ENCODE assay signal across 8 cellular contexts in genomic region chr1:121184290-121185127, GRCh38. TPM values are rescaled to one million over a fixed set of nuclear protein-coding genes. Genes with fewer than 3 reads are reported as not detected.
DNase-seq lines count a peak whose midpoint lies in the region; ATAC-seq and TF ChIP-seq lines count a peak whose summit lies in the region.
"Not testable (repeated sequence)": the region's sequence is repeated elsewhere in the genome, so short reads cannot be mapped to it uniquely, and the experiment has no call there.

TSS of gene FAM72B (minus strand) at chr1:121184340. CDS start at chr1:121183489, 851 bp downstream.
TSS of gene SRGAP2C (plus strand) at chr1:121184975. CDS start at chr1:121187447, 2,472 bp downstream.

- H3K4me2 ChIP-seq in mammary epithelial cell (ENCODE audit: insufficient read depth, low read depth, low read length), result peak within 1 kb of the TSS; percentile 23

- H3K9ac ChIP-seq in mammary epithelial cell (ENCODE audit: insufficient read depth, low read length), result not testable (repeated sequence)

- intact Hi-C loops in mammary epithelial cell (cut with micrococcal nuclease); spleen (cut with DNase I; ENCODE audit: low total_unique reads): not testable (repeated sequence)

- BruUV-seq in mammary epithelial cell (replicated peaks; lab: Mats Ljungman, UMichigan), result not testable (repeated sequence)

- peak; percentile 89 for ATAC-seq in GM19023 (IDR thresholded peaks at IDR 0.05; ENCODE audit: unreplicated experiment)
- ATAC-seq in HG03175 (IDR thresholded peaks at IDR 0.05; ENCODE audit: unreplicated experiment), result peak; percentile 79

- not testable (repeated sequence) for H3K79me2 ChIP-seq in mammary epithelial cell (ENCODE audit: insufficient read depth, low read length)

- dilution Hi-C loops in mammary epithelial cell (cut with HindIII; ENCODE audit: low sequenced_read_pairs), result not testable (repeated sequence)

- CTCF ChIA-PET in AG04449 (lab: Yijun Ruan, JAX); mammary epithelial cell (lab: Charles Lee; ENCODE audit: low non-redundant PET): not testable (repeated sequence)

- POLR2A ChIA-PET in AG04449 (lab: Yijun Ruan, JAX), result not testable (repeated sequence)

- not testable (repeated sequence) for H3K27me3 ChIP-seq in mammary epithelial cell (ENCODE audit: insufficient read depth, low read length); spleen (replicated peaks in 1 of 7)

- H4K20me1 ChIP-seq in mammary epithelial cell (ENCODE audit: insufficient read depth, low read length), result not testable (repeated sequence)

- H3K36me3 ChIP-seq in mammary epithelial cell (ENCODE audit: insufficient read depth, low read length); spleen: not testable (repeated sequence)

- DNase-seq in AG04449 (ENCODE audit: low read depth, low spot score) (peak; percentile 99), NCI-H226 (peak; percentile 99), mammary epithelial cell (peak; percentile 99), iPS-NIHi11 (ENCODE audit: low spot score) (peak; percentile 78), spleen (peak; percentile 95)

- TF ChIP-seq POLR2A in spleen (IDR thresholded peaks at IDR 0.05), result peak in 1 of 3 donors; percentile 73

- H3K4me3 ChIP-seq in AG04449 (ENCODE audit: low read depth, low read length) (peak within 1 kb of the TSS; percentile 55), WI38 (ENCODE audit: low read depth, low read length) (peak within 1 kb of the TSS; percentile 57), mammary epithelial cell (replicated peaks in 1 of 3; ENCODE audit: insufficient read depth in 1 of 3, low read depth in 2 of 3, low read length in 3 of 3) (peak within 1 kb of the TSS in 2 of 3 experiments; percentile 47 to 56), spleen (peak within 1 kb of the TSS in 7 of 8 donors; percentile 28 to 70 (median 47))

- in situ Hi-C loops in mammary epithelial cell (cut with MboI; ENCODE audit: low sequenced_read_pairs in 2 of 2), result not testable (repeated sequence)

- H2AFZ ChIP-seq in mammary epithelial cell (ENCODE audit: low read depth, low read length), result peak within 1 kb of the TSS; percentile 56

- H3K9me3 ChIP-seq in mammary epithelial cell (replicated peaks; ENCODE audit: insufficient read depth, low read length); spleen: not testable (repeated sequence)

- H3K27ac ChIP-seq in mammary epithelial cell (ENCODE audit: insufficient read depth, low read depth, low read length), result not testable (repeated sequence)
- H3K27ac ChIP-seq in spleen, result peak within 1 kb of the TSS in 6 of 8 donors; percentile 72 to 88 (median 85)

- TF ChIP-seq CTCF in AG04449 (IDR thresholded peaks at IDR 0.05; ENCODE audit: insufficient read depth, low read length, missing control alignments); WI38 (IDR thresholded peaks at IDR 0.05; ENCODE audit: low read depth, low read length); mammary epithelial cell (conservative IDR thresholded peaks at IDR 0.05 in 1 of 2, IDR thresholded peaks at IDR 0.05 in 1 of 2; ENCODE audit: extremely low read depth in 1 of 2, insufficient read depth in 1 of 2, low read depth in 1 of 2, low read length in 2 of 2); spleen (IDR thresholded peaks at IDR 0.05 in 8 of 11, conservative IDR thresholded peaks at IDR 0.05 in 3 of 11): not testable (repeated sequence)

- not testable (repeated sequence) for H3K4me1 ChIP-seq in mammary epithelial cell (ENCODE audit: insufficient read depth, low read length)
- peaks cover 0 to 13% (median 0%) of the 10 kb centered on the region in 6 donors for H3K4me1 ChIP-seq in spleen

- WGBS in mammary epithelial cell (ENCODE audit: low coverage, missing lambda C conversion rate), result 1% methylated on average over 20 of the region's 54 CpGs
- 0 to 2% (median 1%) methylated on average over 21 to 37 of the region's 54 CpGs for WGBS in spleen, 5 donors

RNA-seq across cellular contexts. Expression of gene FAM72B, which starts in this region (rescaled TPM):
- 1 to 10 TPM; 1.0 to 9.3 TPM for total RNA-seq in mammary epithelial cell
- polyA plus RNA-seq in mammary epithelial cell, result 4.8 TPM
- polyA minus RNA-seq in mammary epithelial cell, result 8.7 TPM
- total RNA-seq in spleen, result 1 to 10 TPM; 1.4 to 6.2 (median 2.5) TPM
- polyA plus RNA-seq in spleen, result 1 to 10 TPM; 1.5 to 3.8 (median 2.6) TPM

RNA-seq across cellular contexts. Expression of gene SRGAP2C, which starts in this region (rescaled TPM):
- 10 to 100 TPM; 11.7 to 40.5 TPM for total RNA-seq in mammary epithelial cell
- polyA plus RNA-seq in mammary epithelial cell, result 7.5 TPM
- polyA minus RNA-seq in mammary epithelial cell, result 13.5 TPM
- 10 to 100 TPM; 29.5 to 78.6 (median 37.4) TPM for total RNA-seq in spleen
- polyA plus RNA-seq in spleen, result 1 to 10 TPM; 2.6 to 7.4 (median 3.4) TPM
